8 cellular contexts compared by ENCODE assay signal in the genomic region with DNA sequence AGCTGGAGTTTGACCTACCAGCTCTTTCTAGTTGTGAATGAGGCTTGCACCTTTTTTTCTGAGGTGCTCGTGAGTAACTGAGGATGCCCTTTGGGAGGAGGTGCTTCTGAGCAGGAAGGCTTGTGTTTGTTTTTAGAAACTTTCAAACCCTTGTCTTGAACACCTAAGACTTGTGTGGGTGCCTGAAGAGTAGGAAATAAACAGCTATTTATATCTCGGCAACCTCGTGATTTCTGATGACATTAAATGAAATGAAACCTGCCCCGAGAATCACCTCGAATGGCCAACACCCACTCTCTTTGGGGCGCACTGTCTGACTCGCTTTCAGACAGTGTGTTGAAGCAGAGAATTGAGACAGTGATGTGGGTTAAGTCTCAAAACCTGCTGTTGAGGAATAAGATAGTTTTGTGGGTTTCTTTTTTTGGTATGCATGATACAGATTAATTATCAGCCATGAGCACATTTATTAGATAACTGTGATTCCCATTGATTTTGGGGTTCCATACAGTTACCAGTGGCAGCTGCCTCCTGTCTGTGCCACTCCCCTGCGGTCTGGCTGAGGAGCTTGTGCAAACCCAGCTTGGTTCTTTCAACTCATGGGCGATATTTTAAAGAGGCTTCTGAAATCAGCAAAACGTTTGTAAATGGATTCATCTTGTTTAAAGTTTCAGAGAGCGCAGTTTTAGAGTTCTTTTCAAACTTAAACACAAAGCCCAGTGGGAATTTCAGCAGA. TPM values are rescaled to one million over a fixed set of nuclear protein-coding genes. Genes with fewer than 3 reads are reported as not detected.
DNase-seq lines count a peak whose midpoint lies in the region; ATAC-seq, FAIRE-seq and TF ChIP-seq lines count a peak whose summit lies in the region.

No MANE protein-coding gene starts in this region.

- POLR2A ChIA-PET in PC-3 (lab: Charles Lee; ENCODE audit: unreplicated experiment): no interaction called here

- H3K27ac ChIP-seq in PC-3 (ENCODE audit: low read length): no peak overlapping the region

- no peak for FAIRE-seq in D721Med (lab: Jason Lieb, UNC)

- H4K20me1 ChIP-seq in PC-3 (ENCODE audit: low read length): no peaks in the 10 kb centered on the region

- no peaks in the 10 kb centered on the region for H3K36me3 ChIP-seq in PC-3 (ENCODE audit: low read depth, low read length)

- H3K27ac Mint-ChIP-seq in activated naive CD4-positive, alpha-beta T cell treated with anti-CD3 and anti-CD28 coated beads, Interleukin-2, amount 50 U/mL, for 72 hours: peak overlapping the region; percentile 51 to 98

- TF ChIP-seq POLR2A in GM10847 (IDR thresholded peaks at IDR 0.05; ENCODE audit: extremely low read depth, insufficient read length): peak; percentile 46

- H3K27me3 ChIP-seq in PC-3 (ENCODE audit: low read length): peaks cover 66% of the 10 kb centered on the region

- no peaks in the 10 kb centered on the region for H3K9me2 ChIP-seq in PC-3 (replicated peaks; ENCODE audit: low read length)

- H3K79me2 ChIP-seq in PC-3 (ENCODE audit: low read length): no peaks in the 10 kb centered on the region

- H2AFZ ChIP-seq in PC-3 (ENCODE audit: low read length): no peak overlapping the region

- H3K9me3 Mint-ChIP-seq in activated naive CD4-positive, alpha-beta T cell treated with anti-CD3 and anti-CD28 coated beads, Interleukin-2, amount 50 U/mL, for 72 hours: no peaks in the 10 kb centered on the region

- peaks cover 14% of the 10 kb centered on the region for H3K4me1 ChIP-seq in PC-3 (ENCODE audit: insufficient read depth, low read length)

- no peaks in the 10 kb centered on the region for H3K9me3 ChIP-seq in PC-3 (ENCODE audit: low read length)

- H3F3A ChIP-seq in PC-3 (ENCODE audit: low read length, unreplicated experiment): no peaks in the 10 kb centered on the region

- H3K4me2 ChIP-seq in PC-3 (ENCODE audit: low read length): no peak overlapping the region

- no peak for TF ChIP-seq CTCF in D721Med (IDR thresholded peaks at IDR 0.05; ENCODE audit: insufficient read depth, missing control alignments)
- TF ChIP-seq CTCF in PC-3 (conservative IDR thresholded peaks at IDR 0.05; ENCODE audit: low read depth, low read length): no peak

- H3K4me3 ChIP-seq in PC-3 (ENCODE audit: low read length): no peak overlapping the region

- CTCF ChIA-PET in PC-3 (lab: Charles Lee): no interaction called here

- H3K36me3 Mint-ChIP-seq in activated naive CD4-positive, alpha-beta T cell treated with anti-CD3 and anti-CD28 coated beads, Interleukin-2, amount 50 U/mL, for 72 hours: peaks cover 88 to 96% of the 10 kb centered on the region in 2 donors

- no peak overlapping the region for H3K9ac ChIP-seq in PC-3 (ENCODE audit: low read length)

- ATAC-seq in GM19467 (IDR thresholded peaks at IDR 0.05; ENCODE audit: unreplicated experiment): peak; percentile 35
- ATAC-seq in HG03565 (IDR thresholded peaks at IDR 0.05; ENCODE audit: unreplicated experiment): peak; percentile 33
- ATAC-seq in activated naive CD4-positive, alpha-beta T cell treated with anti-CD3 and anti-CD28 coated beads, Interleukin-2, amount 50 U/mL, for 72 hours: peak; percentile 17 to 61
- no peak for ATAC-seq in PC-3
- ATAC-seq in HG03025 (IDR thresholded peaks at IDR 0.05; ENCODE audit: low FRiP score, unreplicated experiment): no peak

- DNase-seq in activated naive CD4-positive, alpha-beta T cell treated with anti-CD3 and anti-CD28 coated beads, Interleukin-2, amount 50 U/mL, for 72 hours (ENCODE audit: low spot score in 2 of 2): no peak
- no peak for DNase-seq in D721Med (ENCODE audit: insufficient read length, low spot score)
- no peak for DNase-seq in PC-3
- DNase-seq in NCI-H510A treated with DMSO at 0.1 percent for 48 hours (lab: John Stamatoyannopoulos, UW): no peak

- intact Hi-C loops in PC-3 (cut with micrococcal nuclease): loop anchor here (10.0 kb wide), 1 partner anchor 75 kb away; no protein-coding TSS in a partner anchor

- no TSS peak for BruUV-seq in PC-3 (replicated peaks; lab: Mats Ljungman, UMichigan)

RNA-seq across cellular contexts. Expression of gene IRF4, which starts 8.4 kb away (rescaled TPM):
- total RNA-seq in activated naive CD4-positive, alpha-beta T cell treated with anti-CD3 and anti-CD28 coated beads, Interleukin-2, amount 50 U/mL, for 72 hours: 100 to 1,000 TPM; 334 to 809 TPM
- total RNA-seq in PC-3 (2014; rRNA removed): 0.15 TPM in 1 of 2 replicates, not detected in the other

Comparison
In these comparisons a context has a peak if more than half of its experiments do, and no peak if none do; other contexts are left out.
1. ATAC-seq: peak in GM19467 (single experiment), HG03565 (single experiment) and activated naive CD4-positive, alpha-beta T cell treated with anti-CD3 and anti-CD28 coated beads, Interleukin-2, amount 50 U/mL, for 72 hours (2 of 2); none in PC-3 (single experiment) and HG03025 (single experiment).
2. RNA of gene IRF4, which starts 8.4 kb away (total RNA-seq): 334 to 809 TPM in activated naive CD4-positive, alpha-beta T cell treated with anti-CD3 and anti-CD28 coated beads, Interleukin-2, amount 50 U/mL, for 72 hours; 0.15 TPM in PC-3; every median in the first group is over 100 times any median in the second.